8 cellular contexts compared by ENCODE assay signal in genomic region chr17:14070344-14071007, GRCh38. TPM values are rescaled to one million over a fixed set of nuclear protein-coding genes. Genes with fewer than 3 reads are reported as not detected.
DNase-seq lines count a peak whose midpoint lies in the region; FAIRE-seq and TF ChIP-seq lines count a peak whose summit lies in the region.

No MANE protein-coding gene starts in this region.

- peaks cover 0 to 3% of the 10 kb centered on the region in 2 donors for H3K4me1 ChIP-seq in small intestine (ENCODE audit: control insufficient read depth in 2 of 2, insufficient read depth in 1 of 2, low read depth in 1 of 2, low read length in 1 of 2)

- H3K27ac ChIP-seq in small intestine (ENCODE audit: low read depth in 1 of 2, low read length in 1 of 2), result peak overlapping the region in 1 of 2 donors; percentile 20

- H3K4me3 ChIP-seq in HFF-Myc (replicated peaks; ENCODE audit: low read depth, low read length) (peak overlapping the region; percentile 78), iPS-11a (ENCODE audit: low read depth, low read length) (peak overlapping the region; percentile 99), small intestine (ENCODE audit: low read depth in 1 of 2, low read length in 2 of 2) (peak overlapping the region in 1 of 2 donors; percentile 89)

- POLR2A ChIA-PET in activated CD4-positive, alpha-beta memory T cell treated with anti-CD3 and anti-CD28 coated beads for 36 hours (lab: Charles Lee), result interaction anchor here (0.8 to 5.3 kb wide), 3 partner anchors 127 to 232 kb away, joined by 3 to 37 read pairs (median 3); partner anchors contain the start of gene HS3ST3B1

- no peaks in the 10 kb centered on the region for H3K9me3 ChIP-seq in small intestine (ENCODE audit: control insufficient read depth, low read depth)

- WGBS in small intestine, 3 donors, result 13 to 52% (median 27%) methylated on average over 6 of the region's 6 CpGs

- H3K4me3 Mint-ChIP-seq in activated CD4-positive, alpha-beta memory T cell treated with anti-CD3 and anti-CD28 coated beads for 36 hours, result peak overlapping the region; percentile 98

- DNase-seq in HFF-Myc (ENCODE audit: extremely low read depth, low read depth) (no peak), small intestine (peak; percentile 80), GDM1 (lab: John Stamatoyannopoulos, UW) (no peak), nucleus accumbens (lab: John Stamatoyannopoulos, UW) (no peak), NCI-H526 (lab: John Stamatoyannopoulos, UW) (no peak)
- DNase-seq in activated CD4-positive, alpha-beta memory T cell treated with anti-CD3 and anti-CD28 coated beads for 36 hours, result no peak
- no peak for DNase-seq in stimulated activated CD4-positive, alpha-beta T cell treated with anti-CD3 and anti-CD28 coated beads, Interleukin-2, amount 100 ng/mL, for 48 hours

- H3K4me1 Mint-ChIP-seq in activated CD4-positive, alpha-beta memory T cell treated with anti-CD3 and anti-CD28 coated beads for 36 hours (ENCODE audit: low read depth), result peaks cover 53% of the 10 kb centered on the region

- no peaks in the 10 kb centered on the region for H3K27me3 ChIP-seq in small intestine (ENCODE audit: control insufficient read depth in 2 of 2, insufficient read depth in 2 of 2, low read length in 2 of 2)

- no peak for TF ChIP-seq CTCF in HFF-Myc (IDR thresholded peaks at IDR 0.05; ENCODE audit: low read depth, low read length, missing control alignments)

- CTCF ChIA-PET in activated CD4-positive, alpha-beta memory T cell treated with anti-CD3 and anti-CD28 coated beads for 36 hours (lab: Charles Lee), result interaction anchor here (0.7 to 2.4 kb wide), 4 partner anchors 22 to 231 kb away, joined by 3 to 9 read pairs (median 6); partner anchors contain the start of gene HS3ST3B1

- no peaks in the 10 kb centered on the region for H3K27me3 Mint-ChIP-seq in activated CD4-positive, alpha-beta memory T cell treated with anti-CD3 and anti-CD28 coated beads for 36 hours

- intact Hi-C loops in activated CD4-positive, alpha-beta memory T cell treated with anti-CD3 and anti-CD28 coated beads for 36 hours (cut with micrococcal nuclease), result no loop called here

- no peaks in the 10 kb centered on the region for H3K36me3 ChIP-seq in small intestine (ENCODE audit: control insufficient read depth in 2 of 2, insufficient read depth in 2 of 2, low read length in 2 of 2)

- no peak overlapping the region for H3K27ac Mint-ChIP-seq in activated CD4-positive, alpha-beta memory T cell treated with anti-CD3 and anti-CD28 coated beads for 36 hours

- peaks cover 20% of the 10 kb centered on the region for H3K36me3 Mint-ChIP-seq in activated CD4-positive, alpha-beta memory T cell treated with anti-CD3 and anti-CD28 coated beads for 36 hours

- no peak for FAIRE-seq in small intestine (lab: Jason Lieb, UNC)

- H3K9me3 Mint-ChIP-seq in activated CD4-positive, alpha-beta memory T cell treated with anti-CD3 and anti-CD28 coated beads for 36 hours, result peaks cover 2% of the 10 kb centered on the region

RNA-seq across cellular contexts. Expression of gene COX10, which starts 1.2 kb away (rescaled TPM):
- 10 to 100 TPM; 22.9 to 23.6 TPM for total RNA-seq in activated CD4-positive, alpha-beta memory T cell treated with anti-CD3 and anti-CD28 coated beads for 36 hours
- polyA plus RNA-seq in small intestine, result 10 to 100 TPM; 10.8 to 18.1 (median 14.5) TPM
